8 cellular contexts compared by ENCODE assay signal in genomic region chr9:14428781-14429230, GRCh38.
DNase-seq lines count a peak whose midpoint lies in the region; ATAC-seq and TF ChIP-seq lines count a peak whose summit lies in the region.

No MANE protein-coding gene starts in this region.

- peaks cover 28% of the 10 kb centered on the region for H3K4me1 Mint-ChIP-seq in osteocyte (ENCODE audit: unreplicated experiment)

- TF ChIP-seq CTCF in osteocyte (IDR thresholded peaks at IDR 0.05) = peak; percentile 89

- H3K27me3 Mint-ChIP-seq in osteocyte (ENCODE audit: unreplicated experiment) = no peaks in the 10 kb centered on the region

- H3K9me3 Mint-ChIP-seq in osteocyte (ENCODE audit: unreplicated experiment) = no peaks in the 10 kb centered on the region

- H3K36me3 Mint-ChIP-seq in osteocyte (ENCODE audit: unreplicated experiment) = no peaks in the 10 kb centered on the region

- H3K27ac Mint-ChIP-seq in osteocyte (ENCODE audit: unreplicated experiment) = no peak overlapping the region

- no peak overlapping the region for H3K4me3 Mint-ChIP-seq in osteocyte (ENCODE audit: unreplicated experiment)

- DNase-seq in activated CD4-positive, CD25-positive, alpha-beta regulatory T cell treated with anti-CD3 and anti-CD28 coated beads, Interleukin-2, amount 50 U/mL, for 72 hours = peak; percentile 36
- DNase-seq in NCI-H345 (lab: John Stamatoyannopoulos, UW) = peak; percentile 75
- DNase-seq in activated CD4-positive, alpha-beta T cell treated with anti-CD3 and anti-CD28 coated beads, Interleukin-2, amount 50 U/mL, for 48 hours = peak; percentile 49 to 59
- DNase-seq in fibroblast of the conjunctiva (ENCODE audit: low read depth) = peak; percentile 69
- peak; percentile 90 for DNase-seq in osteocyte (ENCODE audit: extremely low spot score, unreplicated experiment)

- ATAC-seq in activated CD4-positive, CD25-positive, alpha-beta regulatory T cell treated with anti-CD3 and anti-CD28 coated beads, Interleukin-2, amount 50 U/mL, for 24 hours = no peak
- ATAC-seq in HG02938 (IDR thresholded peaks at IDR 0.05; ENCODE audit: unreplicated experiment) (peak; percentile 55), HG03025 (IDR thresholded peaks at IDR 0.05; ENCODE audit: low FRiP score, unreplicated experiment) (no peak)

Comparison
In these comparisons a context has a peak if more than half of its experiments do, and no peak if none do; other contexts are left out.
1. DNase-seq: peak in every context shown above with its lines; median percentile 90 in osteocyte; 75 in NCI-H345; 69 in fibroblast of the conjunctiva; 54 in activated CD4-positive, alpha-beta T cell treated with anti-CD3 and anti-CD28 coated beads, Interleukin-2, amount 50 U/mL, for 48 hours; 36 in activated CD4-positive, CD25-positive, alpha-beta regulatory T cell treated with anti-CD3 and anti-CD28 coated beads, Interleukin-2, amount 50 U/mL, for 72 hours.